8 cellular contexts compared by ENCODE assay signal in the genomic region with DNA sequence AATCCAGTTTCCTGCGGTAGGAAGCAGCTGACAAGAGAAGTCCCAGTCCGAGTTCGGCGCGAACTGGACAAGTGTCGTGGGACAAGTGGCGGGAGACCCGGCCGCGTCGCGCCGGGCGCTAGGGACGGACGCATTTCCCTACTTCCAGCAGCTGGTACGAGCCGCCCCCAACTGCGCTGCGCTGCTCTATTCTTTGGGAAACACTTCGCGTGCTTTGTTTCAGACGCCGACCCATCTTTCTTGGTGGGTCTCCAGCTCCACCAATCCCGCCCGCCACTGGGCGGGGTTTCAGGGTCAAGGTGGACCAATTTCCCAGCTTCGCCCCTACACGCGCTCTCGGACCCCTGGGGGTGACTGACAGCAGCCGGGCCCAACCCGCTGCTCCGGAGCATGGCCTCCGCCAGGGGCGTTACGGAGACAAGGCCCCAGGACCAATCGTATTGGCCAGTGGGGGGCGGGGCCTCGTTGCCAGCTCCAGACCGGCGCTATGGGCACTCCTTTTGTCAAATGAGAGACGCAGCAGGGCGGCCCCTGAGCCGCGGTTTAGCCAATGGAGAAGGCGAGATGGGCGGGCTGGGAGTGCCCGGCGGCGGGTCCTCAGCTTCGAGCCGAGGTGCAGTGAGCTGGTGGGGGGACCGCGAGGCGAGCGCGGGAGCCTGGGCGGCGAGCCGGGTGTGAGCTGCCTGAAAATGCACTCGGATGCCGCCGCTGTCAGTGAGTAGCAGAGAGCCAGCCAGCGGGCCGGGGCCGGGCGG. TPM values are rescaled to one million over a fixed set of nuclear protein-coding genes. Genes with fewer than 3 reads are reported as not detected.
DNase-seq lines count a peak whose midpoint lies in the region; ATAC-seq and TF ChIP-seq lines count a peak whose summit lies in the region.

A gene (plus strand): TSS at position 600 of the 755 bp plus-strand sequence. CDS start 90 bp downstream, at position 690.

- ATAC-seq in GM19025 (IDR thresholded peaks at IDR 0.05; ENCODE audit: low read depth, unreplicated experiment) (peak; percentile 94), HG03342 (IDR thresholded peaks at IDR 0.05; ENCODE audit: unreplicated experiment) (peak; percentile 89)
- peak; percentile 83 for ATAC-seq in central memory CD8-positive, alpha-beta T cell (replicated peaks; ENCODE audit: extremely low read depth, poor library complexity, severe bottlenecking)

- H3K36me3 Mint-ChIP-seq in central memory CD8-positive, alpha-beta T cell (ENCODE audit: insufficient read depth): peaks cover 6% of the 10 kb centered on the region

- peak within 1 kb of the TSS; percentile 98 for H3K4me3 Mint-ChIP-seq in central memory CD8-positive, alpha-beta T cell

- DNase-seq in AG20443 (ENCODE audit: low spot score) (peak; percentile 100), NCI-H446 (lab: John Stamatoyannopoulos, UW) (peak; percentile 93 to 98), inferior parietal cortex (ENCODE audit: extremely low spot score) (peak; percentile 98), spleen (peak; percentile 100)
- peak; percentile 94 for DNase-seq in activated CD4-positive, CD25-positive, alpha-beta regulatory T cell treated with anti-CD3 and anti-CD28 coated beads, Interleukin-2, amount 50 U/mL, for 16 hours (ENCODE audit: low read depth, low spot score)
- peak; percentile 93 to 94 for DNase-seq in central memory CD8-positive, alpha-beta T cell (ENCODE audit: low spot score in 2 of 2)

- TF ChIP-seq CTCF in spleen (IDR thresholded peaks at IDR 0.05 in 8 of 11, conservative IDR thresholded peaks at IDR 0.05 in 3 of 11): peak; percentile 29 to 76 (median 65)

- peak within 1 kb of the TSS; percentile 98 for H3K27ac Mint-ChIP-seq in central memory CD8-positive, alpha-beta T cell (ENCODE audit: low read depth)

- peak within 1 kb of the TSS; percentile 81 to 97 (median 94) for H3K4me3 ChIP-seq in spleen

- peaks cover 0 to 39% (median 19%) of the 10 kb centered on the region in 6 donors for H3K4me1 ChIP-seq in spleen

- 0 to 1% (median 1%) methylated on average over 51 to 68 of the region's 68 CpGs for WGBS in spleen, 5 donors

- intact Hi-C loops in spleen (cut with DNase I; ENCODE audit: low total_unique reads): no loop called here

- H3K27me3 Mint-ChIP-seq in central memory CD8-positive, alpha-beta T cell: no peaks in the 10 kb centered on the region

- TF ChIP-seq POLR2A in spleen (IDR thresholded peaks at IDR 0.05): peak in 1 of 3 donors; percentile 25

- H3K27ac ChIP-seq in spleen: peak within 1 kb of the TSS; percentile 82 to 97 (median 93)

- no peaks in the 10 kb centered on the region for H3K9me3 ChIP-seq in spleen

- no peaks in the 10 kb centered on the region for H3K9me3 Mint-ChIP-seq in central memory CD8-positive, alpha-beta T cell

- peaks cover 17% of the 10 kb centered on the region for H3K4me1 Mint-ChIP-seq in central memory CD8-positive, alpha-beta T cell

- H3K27me3 ChIP-seq in spleen (replicated peaks in 1 of 7): no peaks in the 10 kb centered on the region

- H3K36me3 ChIP-seq in spleen: no peaks in the 10 kb centered on the region

RNA-seq across cellular contexts. Expression of the gene that starts here (rescaled TPM):
- 10 to 100 TPM; 30.8 to 59.8 (median 44.8) TPM for total RNA-seq in spleen
- polyA plus RNA-seq in spleen: 10 to 100 TPM; 10.8 to 15.8 (median 12.9) TPM

Comparison
In these comparisons a context has a peak if more than half of its experiments do, and no peak if none do; other contexts are left out.
1. Peak in every context shown above with its lines: DNase-seq, ATAC-seq, H3K4me3 ChIP-seq and H3K27ac ChIP-seq.